In the genomic region with DNA sequence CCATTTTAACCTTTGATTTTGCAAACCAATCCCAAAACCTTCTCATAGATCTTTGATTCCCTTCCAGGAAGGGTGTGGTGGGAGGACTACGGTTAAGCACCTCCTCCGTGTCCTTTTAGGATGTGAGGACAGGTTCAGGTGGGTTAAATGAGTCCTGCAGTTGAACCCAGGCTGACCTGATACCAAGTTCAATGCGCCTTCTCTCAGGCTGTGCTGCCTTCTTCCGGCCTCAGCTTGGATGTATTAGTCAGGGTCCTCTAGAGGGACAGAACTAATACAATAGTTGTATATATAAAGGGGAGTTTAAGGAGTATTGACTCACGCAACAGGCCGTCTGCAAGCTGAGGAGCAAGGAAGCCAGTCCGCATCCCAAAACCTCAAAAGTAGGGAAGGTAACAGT, we compare ENCODE assay signal across 2 cellular contexts.
TF ChIP-seq lines count a peak whose summit lies in the region.

No MANE protein-coding gene starts in this region.

TF ChIP-seq in A549, 52 proteins besides CTCF, POLR2A, EP300 and RAD21:
- TF ChIP-seq MAZ (IDR thresholded peaks at IDR 0.05; ENCODE audit: borderline replicate concordance, low read depth, low read length) (no peak), FOSB (CRISPR knock-in tag; IDR thresholded peaks at IDR 0.05) (no peak)
- TF ChIP-seq, protein P1, sequence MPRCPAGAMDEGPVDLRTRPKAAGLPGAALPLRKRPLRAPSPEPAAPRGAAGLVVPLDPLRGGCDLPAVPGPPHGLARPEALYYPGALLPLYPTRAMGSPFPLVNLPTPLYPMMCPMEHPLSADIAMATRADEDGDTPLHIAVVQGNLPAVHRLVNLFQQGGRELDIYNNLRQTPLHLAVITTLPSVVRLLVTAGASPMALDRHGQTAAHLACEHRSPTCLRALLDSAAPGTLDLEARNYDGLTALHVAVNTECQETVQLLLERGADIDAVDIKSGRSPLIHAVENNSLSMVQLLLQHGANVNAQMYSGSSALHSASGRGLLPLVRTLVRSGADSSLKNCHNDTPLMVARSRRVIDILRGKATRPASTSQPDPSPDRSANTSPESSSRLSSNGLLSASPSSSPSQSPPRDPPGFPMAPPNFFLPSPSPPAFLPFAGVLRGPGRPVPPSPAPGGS (IDR thresholded peaks at IDR 0.05) = no peak

TF ChIP-seq in K562, 482 proteins besides CTCF, POLR2A, EP300 and RAD21:
- no peak for TF ChIP-seq PML (IDR thresholded peaks at IDR 0.05; ENCODE audit: low read length)
- TF ChIP-seq ZKSCAN1 (IDR thresholded peaks at IDR 0.05; ENCODE audit: low read depth, low read length) = no peak
- TF ChIP-seq CREB1 (IDR thresholded peaks at IDR 0.05) = no peak
- TF ChIP-seq CREB1 (CRISPR knock-in tag; IDR thresholded peaks at IDR 0.05) = no peak
- TF ChIP-seq, protein P2, sequence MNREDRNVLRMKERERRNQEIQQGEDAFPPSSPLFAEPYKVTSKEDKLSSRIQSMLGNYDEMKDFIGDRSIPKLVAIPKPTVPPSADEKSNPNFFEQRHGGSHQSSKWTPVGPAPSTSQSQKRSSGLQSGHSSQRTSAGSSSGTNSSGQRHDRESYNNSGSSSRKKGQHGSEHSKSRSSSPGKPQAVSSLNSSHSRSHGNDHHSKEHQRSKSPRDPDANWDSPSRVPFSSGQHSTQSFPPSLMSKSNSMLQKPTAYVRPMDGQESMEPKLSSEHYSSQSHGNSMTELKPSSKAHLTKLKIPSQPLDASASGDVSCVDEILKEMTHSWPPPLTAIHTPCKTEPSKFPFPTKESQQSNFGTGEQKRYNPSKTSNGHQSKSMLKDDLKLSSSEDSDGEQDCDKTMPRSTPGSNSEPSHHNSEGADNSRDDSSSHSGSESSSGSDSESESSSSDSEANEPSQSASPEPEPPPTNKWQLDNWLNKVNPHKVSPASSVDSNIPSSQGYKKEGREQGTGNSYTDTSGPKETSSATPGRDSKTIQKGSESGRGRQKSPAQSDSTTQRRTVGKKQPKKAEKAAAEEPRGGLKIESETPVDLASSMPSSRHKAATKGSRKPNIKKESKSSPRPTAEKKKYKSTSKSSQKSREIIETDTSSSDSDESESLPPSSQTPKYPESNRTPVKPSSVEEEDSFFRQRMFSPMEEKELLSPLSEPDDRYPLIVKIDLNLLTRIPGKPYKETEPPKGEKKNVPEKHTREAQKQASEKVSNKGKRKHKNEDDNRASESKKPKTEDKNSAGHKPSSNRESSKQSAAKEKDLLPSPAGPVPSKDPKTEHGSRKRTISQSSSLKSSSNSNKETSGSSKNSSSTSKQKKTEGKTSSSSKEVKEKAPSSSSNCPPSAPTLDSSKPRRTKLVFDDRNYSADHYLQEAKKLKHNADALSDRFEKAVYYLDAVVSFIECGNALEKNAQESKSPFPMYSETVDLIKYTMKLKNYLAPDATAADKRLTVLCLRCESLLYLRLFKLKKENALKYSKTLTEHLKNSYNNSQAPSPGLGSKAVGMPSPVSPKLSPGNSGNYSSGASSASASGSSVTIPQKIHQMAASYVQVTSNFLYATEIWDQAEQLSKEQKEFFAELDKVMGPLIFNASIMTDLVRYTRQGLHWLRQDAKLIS (CRISPR knock-in tag; IDR thresholded peaks at IDR 0.05) = no peak
- no peak for TF ChIP-seq SMARCE1 (IDR thresholded peaks at IDR 0.05)
- no peak for TF ChIP-seq ZNF217 (CRISPR knock-in tag; IDR thresholded peaks at IDR 0.05)
- TF ChIP-seq TRIM24 (IDR thresholded peaks at IDR 0.05) = no peak
- TF ChIP-seq DIDO1 (tag; IDR thresholded peaks at IDR 0.05; ENCODE audit: low read depth) = no peak
- TF ChIP-seq HDGF (IDR thresholded peaks at IDR 0.05) = no peak
- TF ChIP-seq, protein P3, sequence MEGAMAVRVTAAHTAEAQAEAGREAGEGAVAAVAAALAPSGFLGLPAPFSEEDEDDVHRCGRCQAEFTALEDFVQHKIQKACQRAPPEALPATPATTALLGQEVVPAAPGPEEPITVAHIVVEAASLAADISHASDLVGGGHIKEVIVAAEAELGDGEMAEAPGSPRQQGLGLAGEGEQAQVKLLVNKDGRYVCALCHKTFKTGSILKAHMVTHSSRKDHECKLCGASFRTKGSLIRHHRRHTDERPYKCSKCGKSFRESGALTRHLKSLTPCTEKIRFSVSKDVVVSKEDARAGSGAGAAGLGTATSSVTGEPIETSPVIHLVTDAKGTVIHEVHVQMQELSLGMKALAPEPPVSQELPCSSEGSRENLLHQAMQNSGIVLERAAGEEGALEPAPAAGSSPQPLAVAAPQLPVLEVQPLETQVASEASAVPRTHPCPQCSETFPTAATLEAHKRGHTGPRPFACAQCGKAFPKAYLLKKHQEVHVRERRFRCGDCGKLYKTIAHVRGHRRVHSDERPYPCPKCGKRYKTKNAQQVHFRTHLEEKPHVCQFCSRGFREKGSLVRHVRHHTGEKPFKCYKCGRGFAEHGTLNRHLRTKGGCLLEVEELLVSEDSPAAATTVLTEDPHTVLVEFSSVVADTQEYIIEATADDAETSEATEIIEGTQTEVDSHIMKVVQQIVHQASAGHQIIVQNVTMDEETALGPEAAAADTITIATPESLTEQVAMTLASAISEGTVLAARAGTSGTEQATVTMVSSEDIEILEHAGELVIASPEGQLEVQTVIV (CRISPR knock-in tag; IDR thresholded peaks at IDR 0.05; ENCODE audit: borderline replicate concordance) = no peak
- TF ChIP-seq ZFP1 (CRISPR knock-in tag; IDR thresholded peaks at IDR 0.05) = no peak
- TF ChIP-seq POLR3A (IDR thresholded peaks at IDR 0.05; ENCODE audit: borderline replicate concordance, extremely low read depth, insufficient read depth, insufficient read length) = no peak
- no peak for TF ChIP-seq JUNB (CRISPR knock-in tag; conservative IDR thresholded peaks at IDR 0.05)
- no peak for TF ChIP-seq KDM4B (IDR thresholded peaks at IDR 0.05; ENCODE audit: borderline replicate concordance in 2 of 2, low read depth in 1 of 2)
